23 cellular contexts compared by ENCODE assay signal in the genomic region with DNA sequence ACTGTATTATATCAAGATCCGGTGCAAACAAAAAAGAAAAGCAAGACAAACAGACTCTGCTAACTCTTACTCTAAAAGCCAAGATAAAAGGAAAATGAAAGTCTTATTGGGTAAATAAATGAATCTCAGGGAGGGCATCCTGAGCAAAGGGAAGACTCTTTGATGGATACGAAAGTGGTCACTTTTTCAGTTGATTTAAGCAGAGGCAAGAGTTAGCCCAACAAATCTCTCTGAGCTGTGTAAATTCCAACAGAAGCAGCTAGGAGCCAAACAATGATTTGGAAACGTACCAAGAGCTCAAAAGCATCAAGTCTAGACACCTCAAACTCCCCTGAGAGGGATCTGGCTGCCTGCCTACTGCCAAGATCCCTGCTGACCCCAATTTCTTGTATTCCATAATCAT. TPM values are rescaled to one million over a fixed set of nuclear protein-coding genes. Genes with fewer than 3 reads are reported as not detected.
DNase-seq lines count a peak whose midpoint lies in the region; ATAC-seq, FAIRE-seq and TF ChIP-seq lines count a peak whose summit lies in the region.
"Had no signal": no experiment of that assay in that cellular context is flagged by ENCODE, and none has a peak within 500 bp of the region (broad histone marks: within the 10 kb centered on the region; RNA-seq: fewer than 3 reads in every experiment).

No MANE protein-coding gene starts in this region.

- H3K27ac Mint-ChIP-seq in activated B cell treated with CpG ODN at 0.5 μM for 24 hours: no peak overlapping the region
- H3K27ac Mint-ChIP-seq: activated naive CD4-positive, alpha-beta T cell treated with anti-CD3 and anti-CD28 coated beads, Interleukin-2, amount 50 U/mL, for 72 hours; CD8-positive, alpha-beta T cell; nephron progenitor cell had no signal

- H3K36me3 ChIP-seq in HepG2 (replicated peaks in 1 of 2; ENCODE audit: control insufficient read depth in 1 of 2, insufficient read depth in 2 of 2, low read length in 2 of 2) (no peaks in the 10 kb centered on the region), right lobe of liver (no peaks in the 10 kb centered on the region), A673 (ENCODE audit: insufficient read depth, low read length, poor library complexity, severe bottlenecking) (no peaks in the 10 kb centered on the region)
- H3K36me3 ChIP-seq: lower lobe of right lung, right atrium auricular region had no signal

- H3K4me1 ChIP-seq in HepG2 (ENCODE audit: insufficient read depth, low read length) (peaks cover 88% of the 10 kb centered on the region), right lobe of liver (no peaks in the 10 kb centered on the region), A673 (ENCODE audit: insufficient read depth, low read length, poor library complexity, severe bottlenecking) (no peaks in the 10 kb centered on the region)

- H3K9ac ChIP-seq in HepG2 (ENCODE audit: insufficient read depth, low read depth, low read length): peak overlapping the region; percentile 12; the same call in 1 of the 2 replicates
- H3K9ac ChIP-seq: SK-N-SH had no signal

- H3K4me1 Mint-ChIP-seq in activated B cell treated with CpG ODN at 0.5 μM for 24 hours: peaks cover 32% of the 10 kb centered on the region

- BruUV-seq in HepG2 (replicated peaks; lab: Mats Ljungman, UMichigan): no TSS peak
- BruUV-seq in A673 (replicated peaks; lab: Mats Ljungman, UMichigan): no TSS peak

- peak overlapping the region; percentile 29 for H3K27ac ChIP-seq in HepG2 (ENCODE audit: extremely low read length, insufficient read depth, low read length)
- no peak overlapping the region for H3K27ac ChIP-seq in right lobe of liver
- H3K27ac ChIP-seq in A673 (ENCODE audit: low read depth, low read length, poor library complexity, severe bottlenecking): no peak overlapping the region
- H3K27ac ChIP-seq: lower lobe of right lung, PC-9, right atrium auricular region had no signal

- no peaks in the 10 kb centered on the region for H3K9me3 ChIP-seq in HepG2 (ENCODE audit: low read length)
- H3K9me3 ChIP-seq in right lobe of liver: no peaks in the 10 kb centered on the region
- no peaks in the 10 kb centered on the region for H3K9me3 ChIP-seq in A673 (ENCODE audit: low read depth, low read length, poor library complexity, severe bottlenecking)
- H3K9me3 ChIP-seq: lower lobe of right lung, right atrium auricular region, SK-N-SH had no signal

- WGBS in HepG2 (ENCODE audit: low lambda C conversion rate): 4% methylated on average over 3 of the region's 3 CpGs
- 39% methylated on average over 3 of the region's 3 CpGs for WGBS in right lobe of liver (ENCODE audit: insufficient coverage, low coverage, low lambda C conversion rate, missing lambda C conversion rate)

- DNase-seq in HepG2 (ENCODE audit: low spot score) (peak; percentile 85), right lobe of liver (no peak), activated B cell treated with CpG ODN at 0.5 μM for 24 hours (no peak), iPS-NIHi11 (ENCODE audit: low spot score) (peak; percentile 26), urothelium cell line (ENCODE audit: low spot score) (peak; percentile 17), globus pallidus (ENCODE audit: low spot score) (no peak), A673 (ENCODE audit: low spot score) (no peak)
- DNase-seq: activated CD4-positive, alpha-beta T cell treated with anti-CD3 and anti-CD28 coated beads, Interleukin-2, amount 50 U/mL, for 1 hour; activated T-cell treated with anti-CD3 and anti-CD28 coated beads for 4 hours; CD8-positive, alpha-beta T cell; central memory CD4-positive, alpha-beta T cell; foreskin melanocyte; Kasumi-1; lower lobe of right lung; NCI-H1436 treated with DMSO at 0.1 percent for 48 hours; NCI-H510A; nephron progenitor cell; PC-9; SK-N-SH had no signal

- H3K4me3 ChIP-seq in HepG2 (replicated peaks in 1 of 3; ENCODE audit: insufficient read depth in 1 of 3, low read depth in 2 of 3, low read length in 3 of 3): no peak overlapping the region
- no peak overlapping the region for H3K4me3 ChIP-seq in right lobe of liver
- no peak overlapping the region for H3K4me3 ChIP-seq in A673 (ENCODE audit: low read depth, low read length, poor library complexity, severe bottlenecking)
- H3K4me3 ChIP-seq: GM12878, lower lobe of right lung, PC-9, right atrium auricular region had no signal

- H3K4me2 ChIP-seq in HepG2 (ENCODE audit: low read depth, low read length): peak overlapping the region; percentile 55
- H3K4me2 ChIP-seq: PC-9, SK-N-SH had no signal

- TF ChIP-seq CTCF in HepG2 (CRISPR knock-in tag; IDR thresholded peaks at IDR 0.05) (no peak), right lobe of liver (IDR thresholded peaks at IDR 0.05) (no peak), activated B cell treated with CpG ODN at 0.5 μM for 24 hours (IDR thresholded peaks at IDR 0.05) (no peak), A673 (conservative IDR thresholded peaks at IDR 0.05; ENCODE audit: low read depth, low read length) (no peak)

- POLR2A ChIA-PET in HepG2 (lab: Yijun Ruan, JAX) (no interaction called here), activated B cell treated with CpG ODN at 0.5 μM for 24 hours (lab: Charles Lee) (interaction anchor here (0.6 to 1.1 kb wide), 3 partner anchors 9 to 31 kb away, joined by 4 to 10 read pairs (median 4); no protein-coding TSS in a partner anchor), A673 (lab: Charles Lee; ENCODE audit: low non-redundant PET) (no interaction called here)

- no peaks in the 10 kb centered on the region for H3K27me3 Mint-ChIP-seq in activated B cell treated with CpG ODN at 0.5 μM for 24 hours

- intact Hi-C loops in HepG2 (cut with micrococcal nuclease; ENCODE audit: unreplicated experiment): no loop called here
- intact Hi-C loops in right lobe of liver (cut with DNase I): no loop called here
- intact Hi-C loops in activated B cell treated with CpG ODN at 0.5 μM for 24 hours (cut with micrococcal nuclease): no loop called here
- intact Hi-C loops in A673 (cut with micrococcal nuclease; ENCODE audit: unreplicated experiment): no loop called here

- peak; percentile 23; the same call in 2 of the 3 replicates for ATAC-seq in HepG2
- ATAC-seq in right lobe of liver: no peak
- no peak for ATAC-seq in activated B cell treated with CpG ODN at 0.5 μM for 24 hours (ENCODE audit: low read depth)
- ATAC-seq in HG03571 (IDR thresholded peaks at IDR 0.05; ENCODE audit: unreplicated experiment): no peak
- ATAC-seq: activated naive CD4-positive, alpha-beta T cell treated with anti-CD3 and anti-CD28 coated beads, Interleukin-2, amount 50 U/mL, for 72 hours; CD8-positive, alpha-beta T cell; GM12878; lower lobe of right lung had no signal

- TF ChIP-seq RAD21 in HepG2 (CRISPR knock-in tag; IDR thresholded peaks at IDR 0.05): no peak

- no peaks in the 10 kb centered on the region for H3K9me3 Mint-ChIP-seq in activated B cell treated with CpG ODN at 0.5 μM for 24 hours
- H3K9me3 Mint-ChIP-seq: activated naive CD4-positive, alpha-beta T cell treated with anti-CD3 and anti-CD28 coated beads, Interleukin-2, amount 50 U/mL, for 72 hours; CD8-positive, alpha-beta T cell; nephron progenitor cell had no signal

- in situ Hi-C loops in HepG2 (cut with HindIII; ENCODE audit: extremely low pct_ligation_motif_present, low pct_unique_long_range_greater_than_20kb): no loop called here

- CTCF ChIA-PET in HepG2 (lab: Yijun Ruan, JAX; ENCODE audit: low intra/inter-chr PET ratio, low total read pairs) (no interaction called here), activated B cell treated with CpG ODN at 0.5 μM for 24 hours (lab: Charles Lee) (interaction anchor here (1.7 kb wide), 1 partner anchor 11 kb away, joined by 5 read pairs; no protein-coding TSS in a partner anchor), A673 (lab: Charles Lee) (no interaction called here)

- H3K27me3 ChIP-seq in HepG2 (ENCODE audit: control insufficient read depth in 1 of 2, insufficient read depth in 2 of 2, low read length in 2 of 2): no peaks in the 10 kb centered on the region
- peaks cover 0 to 6% of the 10 kb centered on the region in 2 donors for H3K27me3 ChIP-seq in right lobe of liver
- no peaks in the 10 kb centered on the region for H3K27me3 ChIP-seq in A673 (replicated peaks; ENCODE audit: insufficient read depth, low read depth, low read length, poor library complexity)
- H3K27me3 ChIP-seq: right atrium auricular region had no signal

- no peaks in the 10 kb centered on the region for H4K20me1 ChIP-seq in HepG2 (ENCODE audit: insufficient read depth, low read length)

- FAIRE-seq in HepG2 (lab: Jason Lieb, UNC) (peak; percentile 64), urothelium cell line (lab: Jason Lieb, UNC) (no peak)
- FAIRE-seq: GM12878 had no signal

- H3K79me2 ChIP-seq in HepG2 (ENCODE audit: insufficient read depth, low read length): peaks cover 40% of the 10 kb centered on the region

- no peak for TF ChIP-seq POLR2A in HepG2 (IDR thresholded peaks at IDR 0.05; ENCODE audit: insufficient read depth in 1 of 2, low read depth in 2 of 2, low read length in 2 of 2)
- no peak for TF ChIP-seq POLR2A in right lobe of liver (IDR thresholded peaks at IDR 0.05)

- TF ChIP-seq EP300 in HepG2 (IDR thresholded peaks at IDR 0.05; ENCODE audit: low read depth in 2 of 2, low read length in 2 of 2) (peak in 1 of 2 experiments; percentile 73; a peak in 2 of 4 replicates), HepG2 (CRISPR knock-in tag; IDR thresholded peaks at IDR 0.05; ENCODE audit: borderline replicate concordance) (peak; percentile 57; the same call in 1 of the 2 replicates)

- H3K36me3 Mint-ChIP-seq in activated B cell treated with CpG ODN at 0.5 μM for 24 hours (ENCODE audit: low read depth): peaks cover 8% of the 10 kb centered on the region
- H3K36me3 Mint-ChIP-seq: activated naive CD4-positive, alpha-beta T cell treated with anti-CD3 and anti-CD28 coated beads, Interleukin-2, amount 50 U/mL, for 72 hours; CD8-positive, alpha-beta T cell had no signal

- peak overlapping the region; percentile 24 for H3K4me3 Mint-ChIP-seq in activated B cell treated with CpG ODN at 0.5 μM for 24 hours
- H3K4me3 Mint-ChIP-seq: CD8-positive, alpha-beta T cell; nephron progenitor cell had no signal

- no peak overlapping the region for H2AFZ ChIP-seq in HepG2 (ENCODE audit: low read length)
- H2AFZ ChIP-seq: PC-9 had no signal

RNA-seq across cellular contexts. Expression of a gene that starts 39.8 kb away (rescaled TPM):
- total RNA-seq in HepG2 (2016; rRNA removed; fragmentation: Illumina TruSeq; extraction: Trizol) (10.3 and 10.4 TPM in 2 replicates), right lobe of liver (10 to 100 TPM in 1 of 6 experiments, 1 to 10 TPM in 5; 2.2 to 13.0 (median 3.7) TPM), activated B cell treated with CpG ODN at 0.5 μM for 24 hours (125 and 137 TPM in 2 replicates), A673 (2021) (1.1 and 2.3 TPM in 2 replicates)
- 15.7 and 16.3 TPM in 2 replicates for total RNA-seq in HepG2 (2016; cell fraction: cytosol; rRNA removed; fragmentation: Illumina TruSeq; extraction: Trizol; ENCODE audit: low read depth)
- 9.3 and 10.1 TPM in 2 replicates for total RNA-seq in HepG2 (2016; cell fraction: insoluble cytoplasmic fraction; rRNA removed; fragmentation: Illumina TruSeq; extraction: Trizol)
- 10.0 and 10.5 TPM in 2 replicates for total RNA-seq in HepG2 (2016; cell fraction: membrane; rRNA removed; fragmentation: Illumina TruSeq; extraction: Trizol)
- 13.6 and 13.9 TPM in 2 replicates for total RNA-seq in HepG2 (2016; cell fraction: nucleus; rRNA removed; fragmentation: Illumina TruSeq; extraction: Trizol)
- polyA plus RNA-seq in HepG2 (2011; rRNA removed): 19.5 and 28.6 TPM in 2 replicates
- polyA plus RNA-seq in HepG2 (2011; cell fraction: cytosol; rRNA removed): 15.3 and 24.4 TPM in 2 replicates
- 25.7 and 37.4 TPM in 2 replicates for polyA plus RNA-seq in HepG2 (2011; cell fraction: nucleus; rRNA removed)
- 15.1 and 15.2 TPM in 2 replicates for polyA plus RNA-seq in HepG2 (2012)
- 3.0 and 3.8 TPM in 2 replicates for polyA plus RNA-seq in HepG2 (2016; cell fraction: cytosol; fragmentation: Illumina TruSeq; extraction: Trizol; ENCODE audit: low read depth)
- polyA plus RNA-seq in HepG2 (2016; cell fraction: insoluble cytoplasmic fraction; fragmentation: Illumina TruSeq; extraction: Trizol; ENCODE audit: low read depth): 9.7 and 12.3 TPM in 2 replicates
- polyA plus RNA-seq in HepG2 (2016; cell fraction: membrane; fragmentation: Illumina TruSeq; extraction: Trizol; ENCODE audit: low read depth): 5.5 and 5.6 TPM in 2 replicates
- polyA plus RNA-seq in HepG2 (2016; cell fraction: nucleus; fragmentation: Illumina TruSeq; extraction: Trizol; ENCODE audit: insufficient read depth, low read depth): 8.8 and 10.8 TPM in 2 replicates
- polyA minus RNA-seq in HepG2 (2011; rRNA and poly(A)+ RNA removed; ENCODE audit: low replicate concordance): 52.4 and 58.7 TPM in 2 replicates
- polyA minus RNA-seq in HepG2 (2011; cell fraction: cytosol; rRNA and poly(A)+ RNA removed): 23.8 and 35.0 TPM in 2 replicates
- 44.6 and 59.5 TPM in 2 replicates for polyA minus RNA-seq in HepG2 (2011; cell fraction: nucleus; rRNA and poly(A)+ RNA removed)

RNA-seq across cellular contexts. Expression of a gene that starts 40.3 kb away (rescaled TPM):
- total RNA-seq in HepG2 (2016; rRNA removed; fragmentation: Illumina TruSeq; extraction: Trizol) (0.55 and 0.66 TPM in 2 replicates), right lobe of liver (under 1 TPM in 5 of 6 experiments, not detected in 1; 0.06 to 0.39 (median 0.13) TPM), activated B cell treated with CpG ODN at 0.5 μM for 24 hours (16.6 and 19.1 TPM in 2 replicates), A673 (2021) (not detected in 2 replicates)
- not detected in 2 replicates for total RNA-seq in HepG2 (2016; cell fraction: cytosol; rRNA removed; fragmentation: Illumina TruSeq; extraction: Trizol; ENCODE audit: low read depth)
- total RNA-seq in HepG2 (2016; cell fraction: insoluble cytoplasmic fraction; rRNA removed; fragmentation: Illumina TruSeq; extraction: Trizol): 0.54 TPM in 2 replicates
- total RNA-seq in HepG2 (2016; cell fraction: membrane; rRNA removed; fragmentation: Illumina TruSeq; extraction: Trizol): 0.28 and 0.53 TPM in 2 replicates
- total RNA-seq in HepG2 (2016; cell fraction: nucleus; rRNA removed; fragmentation: Illumina TruSeq; extraction: Trizol): 0.63 and 1.2 TPM in 2 replicates
- polyA plus RNA-seq in HepG2 (2011; rRNA removed): 0.51 and 0.73 TPM in 2 replicates
- polyA plus RNA-seq in HepG2 (2011; cell fraction: cytosol; rRNA removed): 0.31 and 0.36 TPM in 2 replicates
- 0.37 and 0.59 TPM in 2 replicates for polyA plus RNA-seq in HepG2 (2011; cell fraction: nucleus; rRNA removed)
- polyA plus RNA-seq in HepG2 (2012): 0.23 and 0.52 TPM in 2 replicates
- polyA plus RNA-seq in HepG2 (2016; cell fraction: cytosol; fragmentation: Illumina TruSeq; extraction: Trizol; ENCODE audit: low read depth): not detected in 2 replicates
- 0.76 and 0.84 TPM in 2 replicates for polyA plus RNA-seq in HepG2 (2016; cell fraction: insoluble cytoplasmic fraction; fragmentation: Illumina TruSeq; extraction: Trizol; ENCODE audit: low read depth)
- 0.13 and 0.15 TPM in 2 replicates for polyA plus RNA-seq in HepG2 (2016; cell fraction: membrane; fragmentation: Illumina TruSeq; extraction: Trizol; ENCODE audit: low read depth)
- 0.71 and 1.2 TPM in 2 replicates for polyA plus RNA-seq in HepG2 (2016; cell fraction: nucleus; fragmentation: Illumina TruSeq; extraction: Trizol; ENCODE audit: insufficient read depth, low read depth)
- polyA minus RNA-seq in HepG2 (2011; rRNA and poly(A)+ RNA removed; ENCODE audit: low replicate concordance): 2.4 and 7.7 TPM in 2 replicates
- 0.53 TPM in 1 of 2 replicates, not detected in the other for polyA minus RNA-seq in HepG2 (2011; cell fraction: cytosol; rRNA and poly(A)+ RNA removed)
- polyA minus RNA-seq in HepG2 (2011; cell fraction: nucleus; rRNA and poly(A)+ RNA removed): 2.4 and 3.1 TPM in 2 replicates
- total RNA-seq: CD8-positive, alpha-beta T cell; GM12878 had no signal
- polyA plus RNA-seq: GM12878, SK-N-SH had no signal

Comparison
In these comparisons a context has a peak if more than half of its experiments do, and no peak if none do; other contexts are left out.
1. DNase-seq: peak in HepG2 (single experiment), iPS-NIHi11 (single experiment) and urothelium cell line (single experiment); none in right lobe of liver (0 of 3), activated B cell treated with CpG ODN at 0.5 μM for 24 hours (single experiment), globus pallidus (single experiment) and A673 (single experiment).